In genomic region chr15:71261934-71262333, GRCh38 we compare ENCODE assay signal across 18 cellular contexts.
DNase-seq lines count a peak whose midpoint lies in the region; TF ChIP-seq lines count a peak whose summit lies in the region.
"Had no signal": no experiment of that assay in that cellular context is flagged by ENCODE, and none has a peak within 500 bp of the region (broad histone marks: within the 10 kb centered on the region; RNA-seq: fewer than 3 reads in every experiment).

No MANE protein-coding gene starts in this region.

- H2AFZ ChIP-seq in trophoblast cell (ENCODE audit: insufficient read depth, low read length, poor library complexity): no peak overlapping the region

- H3K4me3 ChIP-seq in trophoblast cell (ENCODE audit: low read depth, low read length) (no peak overlapping the region), esophagus squamous epithelium (no peak overlapping the region)

- no peak overlapping the region for H2BK120ac ChIP-seq in trophoblast cell (ENCODE audit: insufficient read depth, low read length, poor library complexity)

- intact Hi-C loops in esophagus squamous epithelium (cut with DNase I): no loop called here

- TF ChIP-seq CTCF in esophagus squamous epithelium (IDR thresholded peaks at IDR 0.05): no peak

- H4K8ac ChIP-seq in trophoblast cell (ENCODE audit: low read depth, low read length): no peak overlapping the region

- no peak overlapping the region for H3K9ac ChIP-seq in trophoblast cell (ENCODE audit: low read length)

- no peaks in the 10 kb centered on the region for H3K79me2 ChIP-seq in trophoblast cell (ENCODE audit: control insufficient read depth, insufficient read depth, low read length, poor library complexity)

- no peak overlapping the region for H3K4ac ChIP-seq in trophoblast cell (ENCODE audit: low read depth, low read length)

- H3K36me3 ChIP-seq in trophoblast cell (ENCODE audit: control insufficient read depth in 1 of 2, insufficient read depth in 2 of 2, low read length in 2 of 2) (no peaks in the 10 kb centered on the region), esophagus squamous epithelium (peaks cover 0 to 22% (median 0%) of the 10 kb centered on the region in 3 donors)

- H3K23ac ChIP-seq in trophoblast cell (ENCODE audit: low read length): no peak overlapping the region

- no peaks in the 10 kb centered on the region for H3K79me1 ChIP-seq in trophoblast cell (ENCODE audit: low read length)

- DNase-seq in DMS 273 (lab: John Stamatoyannopoulos, UW; ENCODE audit: unreplicated experiment) (peak; percentile 8), DMS 273 treated with DMSO at 0.1 percent for 48 hours (lab: John Stamatoyannopoulos, UW) (no peak), RPMI7951 (ENCODE audit: low read depth) (peak; percentile 78), fibroblast of peridontal ligament (ENCODE audit: extremely low read depth) (peak; percentile 67), trophoblast cell (no peak), esophagus squamous epithelium (lab: John Stamatoyannopoulos, UW) (no peak), ecto neural progenitor cell (ENCODE audit: low spot score) (no peak), cerebellar nuclear complex (lab: John Stamatoyannopoulos, UW) (no peak)
- DNase-seq: COR-L47, DMS53, H9, Kasumi-1, MM.1S, NCI-H1092 treated with DMSO at 0.1 percent for 48 hours, NCI-H2081 treated with DMSO at 0.1 percent for 48 hours, NCI-H510A, SHP77 treated with DMSO at 0.1 percent for 48 hours had no signal

- H2BK5ac ChIP-seq in trophoblast cell (ENCODE audit: low read depth, low read length, poor library complexity): no peak overlapping the region

- H4K91ac ChIP-seq in trophoblast cell (ENCODE audit: low read depth, low read length): no peak overlapping the region

- TF ChIP-seq POLR2A in esophagus squamous epithelium (IDR thresholded peaks at IDR 0.05): no peak

- H2AK5ac ChIP-seq in trophoblast cell (ENCODE audit: low read length): no peak overlapping the region

- peaks cover 3% of the 10 kb centered on the region for H3K9me3 ChIP-seq in trophoblast cell (ENCODE audit: insufficient read depth, low read depth, low read length)
- H3K9me3 ChIP-seq in esophagus squamous epithelium: no peaks in the 10 kb centered on the region

- H3K4me1 ChIP-seq in trophoblast cell (ENCODE audit: control insufficient read depth in 1 of 2, insufficient read depth in 2 of 2, low read length in 2 of 2): peaks cover 0 to 4% of the 10 kb centered on the region in 2 experiments
- peaks cover 0 to 11% (median 0%) of the 10 kb centered on the region in 3 donors for H3K4me1 ChIP-seq in esophagus squamous epithelium

- H3K27ac ChIP-seq in trophoblast cell (ENCODE audit: low read depth, low read length) (no peak overlapping the region), esophagus squamous epithelium (no peak overlapping the region)
- H3K27ac ChIP-seq: 22Rv1 had no signal

- H3K14ac ChIP-seq in trophoblast cell (ENCODE audit: low read length): no peak overlapping the region

- no peak overlapping the region for H4K12ac ChIP-seq in trophoblast cell (ENCODE audit: low read depth, low read length)

- no peak overlapping the region for H3K18ac ChIP-seq in trophoblast cell (ENCODE audit: low read length)

- H2BK12ac ChIP-seq in trophoblast cell (ENCODE audit: low read length): no peak overlapping the region

- WGBS in trophoblast cell (ENCODE audit: extremely low coverage, insufficient coverage, insufficient read length): no CpG with 5 or more reads among the region's 7 CpGs
- WGBS in esophagus squamous epithelium, 2 donors: 59 to 67% methylated on average over 7 of the region's 7 CpGs

- no peak overlapping the region for H3K4me2 ChIP-seq in trophoblast cell (ENCODE audit: low read length)

- H3K27me3 ChIP-seq in trophoblast cell (ENCODE audit: insufficient read depth, low read length) (peaks cover 14% of the 10 kb centered on the region), esophagus squamous epithelium (no peaks in the 10 kb centered on the region)

Comparison
In these comparisons a context has a peak if more than half of its experiments do, and no peak if none do; other contexts are left out.
1. DNase-seq: peak in DMS 273 (single experiment), RPMI7951 (single experiment) and fibroblast of peridontal ligament (single experiment); none in DMS 273 treated with DMSO at 0.1 percent for 48 hours (single experiment), trophoblast cell (0 of 2), esophagus squamous epithelium (single experiment), ecto neural progenitor cell (single experiment) and cerebellar nuclear complex (0 of 2).